Comparison of ENCODE assay signal across 27 cellular contexts in genomic region chr4:8359193-8359592, GRCh38.
"Had no signal": no experiment of that assay in that cellular context is flagged by ENCODE, and none has a peak within 500 bp of the region (broad histone marks: within the 10 kb centered on the region; RNA-seq: fewer than 3 reads in every experiment).

No MANE protein-coding gene starts in this region.

- H3K27me3 ChIP-seq: colonic mucosa, gastrocnemius medialis, ovary, right lobe of liver, suprapubic skin, transverse colon had no signal

- H3K27me3 Mint-ChIP-seq: central memory CD8-positive, alpha-beta T cell; dendritic cell treated with granulocyte-macrophage colony-stimulating factor and Interleukin-4, amounts not matched to agents 40 ng/mL and 50 ng/mL, for 4 days; memory B cell; naive B cell had no signal

- H3K4me1 Mint-ChIP-seq: central memory CD8-positive, alpha-beta T cell; immature natural killer cell; memory B cell; naive B cell; stimulated activated naive CD8-positive, alpha-beta T cell treated with anti-CD3 and anti-CD28 coated beads, Interleukin-15, amount 100 ng/mL, for 72 hours had no signal

- H3K4me3 Mint-ChIP-seq: central memory CD8-positive, alpha-beta T cell; dendritic cell treated with granulocyte-macrophage colony-stimulating factor and Interleukin-4, amounts not matched to agents 40 ng/mL and 50 ng/mL, for 4 days; endodermal cell; immature natural killer cell; memory B cell; naive B cell; nephron progenitor cell; stimulated activated naive CD8-positive, alpha-beta T cell treated with anti-CD3 and anti-CD28 coated beads, Interleukin-15, amount 100 ng/mL, for 72 hours had no signal

- H3K9me3 Mint-ChIP-seq: central memory CD8-positive, alpha-beta T cell had no signal

- H3K27ac Mint-ChIP-seq: dendritic cell treated with granulocyte-macrophage colony-stimulating factor and Interleukin-4, amounts not matched to agents 40 ng/mL and 50 ng/mL, for 4 days; endodermal cell; immature natural killer cell; memory B cell; naive B cell; nephron progenitor cell had no signal

- H3K4me3 ChIP-seq: colonic mucosa, gastrocnemius medialis, lung, mucosa of descending colon, ovary, right lobe of liver, suprapubic skin, transverse colon had no signal

- ATAC-seq: esophagus mucosa; gastrocnemius medialis; mucosa of descending colon; right lobe of liver; stimulated activated naive CD8-positive, alpha-beta T cell treated with anti-CD3 and anti-CD28 coated beads, Interleukin-15, amount 100 ng/mL, for 72 hours had no signal

- FAIRE-seq: keratinocyte, small intestine had no signal

- H3K36me3 ChIP-seq: colonic mucosa, gastrocnemius medialis, ovary, right lobe of liver, suprapubic skin, transverse colon had no signal

- H3K27ac ChIP-seq: colonic mucosa, epithelial cell of prostate, gastrocnemius medialis, ovary, right lobe of liver, suprapubic skin, transverse colon had no signal

- H3K9me3 ChIP-seq: colonic mucosa, gastrocnemius medialis, mucosa of descending colon, ovary, right lobe of liver, suprapubic skin, transverse colon had no signal

- H3K4me1 ChIP-seq: colonic mucosa, gastrocnemius medialis, suprapubic skin had no signal

- DNase-seq: colonic mucosa; effector CD8-positive, alpha-beta T cell; foreskin fibroblast; gastrocnemius medialis; immature natural killer cell; mucosa of descending colon; naive B cell; nephron progenitor cell; nucleus accumbens; ovary; right lobe of liver; small intestine; stimulated activated CD4-positive, alpha-beta T cell treated with anti-CD3 and anti-CD28 coated beads, Interleukin-1b, Interleukin-23, amount 100 ng/mL, for 48 hours; stimulated activated CD4-positive, alpha-beta T cell treated with anti-CD3 and anti-CD28 coated beads, Interleukin-4, amount 100 ng/mL, for 1 hour; stimulated activated CD8-positive, alpha-beta memory T cell treated with anti-CD3 and anti-CD28 coated beads, Interleukin-4, amount 100 ng/mL, for 48 hours; stimulated activated naive CD4-positive, alpha-beta T cell; stimulated activated naive CD8-positive, alpha-beta T cell treated with anti-CD3 and anti-CD28 coated beads, Interleukin-15, amount 100 ng/mL, for 72 hours; transverse colon had no signal
